ENCODE assay signal across 21 cellular contexts in genomic region chr7:150958071-150958552, GRCh38. TPM values are rescaled to one million over a fixed set of nuclear protein-coding genes. Genes with fewer than 3 reads are reported as not detected.
"Had no signal": no experiment of that assay in that cellular context is flagged by ENCODE, and none has a peak within 500 bp of the region (broad histone marks: within the 10 kb centered on the region; RNA-seq: fewer than 3 reads in every experiment).

No MANE protein-coding gene starts in this region.

- H3K9me3 ChIP-seq: heart left ventricle, left lung, prostate gland, suprapubic skin, tibial artery, upper lobe of right lung, vagina had no signal

- H3K4me1 ChIP-seq: parathyroid adenoma, prostate gland had no signal

- H3K36me3 ChIP-seq: heart left ventricle, left lung, prostate gland, suprapubic skin, tibial artery, upper lobe of right lung, vagina had no signal

- H3K27ac ChIP-seq: left lung, parathyroid adenoma, prostate gland, suprapubic skin, tibial artery, upper lobe of right lung, vagina had no signal

- H3K4me3 ChIP-seq: heart left ventricle, left lung, prostate gland, suprapubic skin, tibial artery, upper lobe of right lung, vagina had no signal

- DNase-seq: effector memory CD8-positive, alpha-beta T cell; foreskin melanocyte; hypothalamus; islet precursor cell; mesendoderm; naive B cell; retina; small intestine; stimulated activated CD4-positive, alpha-beta T cell treated with anti-CD3 and anti-CD28 coated beads, Interleukin-12 subunit alpha, Interleukin-12 subunit beta, amount 100 ng/mL, for 4 hours; stimulated activated CD4-positive, alpha-beta T cell treated with anti-CD3 and anti-CD28 coated beads, Interleukin-2, amount 100 ng/mL, for 48 hours; stimulated activated naive CD8-positive, alpha-beta T cell treated with anti-CD3 and anti-CD28 coated beads, Interleukin-15, Interleukin-2, amounts not matched to agents 100 U/mL and 50 U/mL, for 24 hours; tibial artery; upper lobe of right lung had no signal

- ATAC-seq: effector memory CD8-positive, alpha-beta T cell; heart left ventricle; left lung; stimulated activated naive CD8-positive, alpha-beta T cell treated with anti-CD3 and anti-CD28 coated beads, Interleukin-15, Interleukin-2, amounts not matched to agents 100 U/mL and 50 U/mL, for 24 hours; upper lobe of right lung had no signal

- H3K9ac ChIP-seq: parathyroid adenoma had no signal

- H3K27me3 ChIP-seq: vagina had no signal

RNA-seq across cellular contexts. Expression of gene KCNH2, which starts 20.0 kb away (rescaled TPM):
- total RNA-seq: glomerular endothelial cell, lung microvascular endothelial cell had no signal
